Comparison of ENCODE assay signal across 21 cellular contexts in the genomic region with DNA sequence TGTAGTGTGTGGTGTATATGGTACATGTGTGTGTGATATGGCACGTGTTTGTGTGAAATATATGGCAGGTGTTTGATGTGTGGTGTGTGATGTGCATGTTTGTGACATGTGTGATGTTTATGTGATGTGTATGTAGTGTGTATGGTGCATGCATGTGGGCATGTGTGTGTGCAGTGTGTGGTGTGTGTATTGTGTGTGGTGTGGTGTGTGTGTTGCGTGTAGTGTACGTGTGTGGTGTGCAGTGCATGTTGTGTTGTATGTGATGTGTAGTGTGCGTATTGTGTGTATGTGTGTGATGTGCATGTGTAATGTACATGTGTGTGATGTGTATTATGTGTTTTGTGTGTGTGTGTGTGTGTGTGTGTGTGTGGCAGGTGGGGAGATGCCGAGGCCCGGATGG.
DNase-seq lines count a peak whose midpoint lies in the region; ATAC-seq, FAIRE-seq and TF ChIP-seq lines count a peak whose summit lies in the region.
"Had no signal": no experiment of that assay in that cellular context is flagged by ENCODE, and none has a peak within 500 bp of the region (broad histone marks: within the 10 kb centered on the region; RNA-seq: fewer than 3 reads in every experiment).

No MANE protein-coding gene starts in this region.

- peaks cover 21% of the 10 kb centered on the region for H3K4me1 Mint-ChIP-seq in central memory CD8-positive, alpha-beta T cell

- H3K27ac Mint-ChIP-seq in central memory CD8-positive, alpha-beta T cell (ENCODE audit: low read depth): peak overlapping the region; percentile 41

- no peaks in the 10 kb centered on the region for H3K9me3 ChIP-seq in right atrium auricular region
- H3K9me3 ChIP-seq in Panc1 (ENCODE audit: control insufficient read depth, insufficient read depth, low read depth, low read length): no peaks in the 10 kb centered on the region
- H3K9me3 ChIP-seq in sigmoid colon: no peaks in the 10 kb centered on the region
- H3K9me3 ChIP-seq in small intestine (ENCODE audit: control insufficient read depth, low read depth): no peaks in the 10 kb centered on the region
- H3K9me3 ChIP-seq: transverse colon had no signal

- no peak for TF ChIP-seq POLR2A in sigmoid colon (IDR thresholded peaks at IDR 0.05)

- no peak overlapping the region for H3K27ac ChIP-seq in right atrium auricular region
- H3K27ac ChIP-seq in Panc1 (ENCODE audit: low read length): no peak overlapping the region
- no peak overlapping the region for H3K27ac ChIP-seq in sigmoid colon
- no peak overlapping the region for H3K27ac ChIP-seq in small intestine (ENCODE audit: low read depth in 1 of 2, low read length in 1 of 2)
- H3K27ac ChIP-seq: epithelial cell of prostate, foreskin keratinocyte, transverse colon had no signal

- FAIRE-seq in urothelium cell line (lab: Jason Lieb, UNC) (peak; percentile 95), small intestine (lab: Jason Lieb, UNC) (no peak)

- intact Hi-C loops in Right ventricle myocardium inferior (cut with DNase I) (loop anchor here (5.0 kb wide), 1 partner anchor 121 kb away; no protein-coding TSS in a partner anchor), Panc1 (cut with micrococcal nuclease; ENCODE audit: unreplicated experiment) (no loop called here), sigmoid colon (cut with DNase I) (no loop called here)

- WGBS in sigmoid colon, 2 donors: 82 to 93% methylated on average over 6 of the region's 6 CpGs
- WGBS in small intestine, 3 donors: 86 to 92% (median 88%) methylated on average over 6 of the region's 6 CpGs

- H3K4me1 ChIP-seq in right atrium auricular region (peaks cover 0 to 26% of the 10 kb centered on the region in 2 donors), Panc1 (ENCODE audit: control insufficient read depth, insufficient read depth, low read length) (peaks cover 5% of the 10 kb centered on the region), sigmoid colon (peaks cover 4 to 31% (median 28%) of the 10 kb centered on the region in 4 donors), small intestine (ENCODE audit: control insufficient read depth in 2 of 2, insufficient read depth in 1 of 2, low read depth in 1 of 2, low read length in 1 of 2) (peaks cover 0 to 3% of the 10 kb centered on the region in 2 donors)

- H3K36me3 ChIP-seq in right atrium auricular region (peaks cover 40% of the 10 kb centered on the region), Panc1 (ENCODE audit: control insufficient read depth, insufficient read depth, low read length) (peaks cover 3% of the 10 kb centered on the region), sigmoid colon (peaks cover 0 to 45% (median 11%) of the 10 kb centered on the region in 4 donors), small intestine (ENCODE audit: control insufficient read depth in 2 of 2, insufficient read depth in 2 of 2, low read length in 2 of 2) (no peaks in the 10 kb centered on the region)
- H3K36me3 ChIP-seq: transverse colon had no signal

- H3K36me3 Mint-ChIP-seq in central memory CD8-positive, alpha-beta T cell (ENCODE audit: insufficient read depth): peaks cover 1% of the 10 kb centered on the region

- CTCF ChIA-PET in Panc1 (lab: Charles Lee): no interaction called here

- TSS peak; percentile 20 for BruUV-seq in Panc1 (replicated peaks; lab: Mats Ljungman, UMichigan)

- DNase-seq in Right ventricle myocardium inferior (ENCODE audit: missing footprints) (peak; percentile 2), right atrium auricular region (ENCODE audit: low spot score) (no peak), Panc1 (ENCODE audit: low read depth, low spot score) (no peak), urothelium cell line (ENCODE audit: low spot score) (no peak), sigmoid colon (no peak), small intestine (no peak), GF-D8 (lab: John Stamatoyannopoulos, UW) (no peak)
- DNase-seq in central memory CD8-positive, alpha-beta T cell (ENCODE audit: low spot score in 2 of 2): no peak
- DNase-seq: activated CD4-positive, CD25-positive, alpha-beta regulatory T cell; activated CD8-positive, alpha-beta memory T cell treated with anti-CD3 and anti-CD28 coated beads, Interleukin-2, amount 50 U/mL, for 4 hours; foreskin keratinocyte; Karpas-422; kidney glomerular epithelial cell; NCI-H1092 treated with DMSO at 0.1 percent for 48 hours; nucleus accumbens; retina; SHP77; stimulated activated naive CD4-positive, alpha-beta T cell; transverse colon had no signal

- POLR2A ChIA-PET in Panc1 (lab: Charles Lee): no interaction called here

- H3K4me3 ChIP-seq in right atrium auricular region (no peak overlapping the region), Panc1 (ENCODE audit: low read depth in 2 of 2, low read length in 2 of 2) (no peak overlapping the region), sigmoid colon (no peak overlapping the region), small intestine (ENCODE audit: low read depth in 1 of 2, low read length in 2 of 2) (no peak overlapping the region)
- H3K4me3 ChIP-seq: transverse colon had no signal

- no peaks in the 10 kb centered on the region for H3K27me3 Mint-ChIP-seq in central memory CD8-positive, alpha-beta T cell
- H3K27me3 Mint-ChIP-seq: brain had no signal

- H3K4me3 Mint-ChIP-seq in central memory CD8-positive, alpha-beta T cell: no peak overlapping the region
- H3K4me3 Mint-ChIP-seq: brain had no signal

- TF ChIP-seq CTCF in right atrium auricular region (IDR thresholded peaks at IDR 0.05) (no peak), Panc1 (IDR thresholded peaks at IDR 0.05) (no peak), sigmoid colon (IDR thresholded peaks at IDR 0.05) (no peak)

- in situ Hi-C loops in Panc1 (cut with HindIII; ENCODE audit: low pct_unique_long_range_greater_than_20kb, low sequenced_read_pairs): no loop called here

- H3K9me3 Mint-ChIP-seq in central memory CD8-positive, alpha-beta T cell: no peaks in the 10 kb centered on the region
- H3K9me3 Mint-ChIP-seq: brain had no signal

- no peaks in the 10 kb centered on the region for H3K27me3 ChIP-seq in right atrium auricular region
- H3K27me3 ChIP-seq in Panc1 (ENCODE audit: control insufficient read depth, insufficient read depth, low read length): no peaks in the 10 kb centered on the region
- no peaks in the 10 kb centered on the region for H3K27me3 ChIP-seq in sigmoid colon
- H3K27me3 ChIP-seq in small intestine (ENCODE audit: control insufficient read depth in 2 of 2, insufficient read depth in 2 of 2, low read length in 2 of 2): no peaks in the 10 kb centered on the region
- H3K27me3 ChIP-seq: foreskin keratinocyte, transverse colon had no signal

- TF ChIP-seq EP300 in sigmoid colon (IDR thresholded peaks at IDR 0.05): no peak

- ATAC-seq in Right ventricle myocardium inferior (no peak), Panc1 (no peak)
- no peak for ATAC-seq in central memory CD8-positive, alpha-beta T cell (replicated peaks; ENCODE audit: extremely low read depth, poor library complexity, severe bottlenecking)
- ATAC-seq: foreskin keratinocyte had no signal
